In genomic region chr1:20660363-20661234, GRCh38 we compare ENCODE assay signal across 8 cellular contexts. TPM values are rescaled to one million over a fixed set of nuclear protein-coding genes. Genes with fewer than 3 reads are reported as not detected.
DNase-seq lines count a peak whose midpoint lies in the region; ATAC-seq and TF ChIP-seq lines count a peak whose summit lies in the region.

No MANE protein-coding gene starts in this region.

- no peaks in the 10 kb centered on the region for H3K27me3 ChIP-seq in Peyer's patch
- no peaks in the 10 kb centered on the region for H3K27me3 ChIP-seq in effector memory CD4-positive, alpha-beta T cell (replicated peaks; ENCODE audit: control insufficient read depth, insufficient read depth, low read length, poor library complexity, severe bottlenecking)

- H3K36me3 Mint-ChIP-seq in nephron progenitor cell (ENCODE audit: low read depth), result peaks cover 30% of the 10 kb centered on the region

- peak overlapping the region; percentile 94 for H3K4me3 Mint-ChIP-seq in nephron progenitor cell

- TF ChIP-seq CTCF in 22Rv1 (IDR thresholded peaks at IDR 0.05), result no peak
- TF ChIP-seq CTCF in Peyer's patch (IDR thresholded peaks at IDR 0.05), result no peak
- no peak for TF ChIP-seq CTCF in nephron progenitor cell (IDR thresholded peaks at IDR 0.05)

- no peaks in the 10 kb centered on the region for H3K9me3 ChIP-seq in Peyer's patch
- H3K9me3 ChIP-seq in effector memory CD4-positive, alpha-beta T cell (ENCODE audit: control insufficient read depth, low read length), result no peaks in the 10 kb centered on the region

- DNase-seq in Peyer's patch (no peak), nephron progenitor cell (no peak), NCI-H748 (lab: John Stamatoyannopoulos, UW; ENCODE audit: unreplicated experiment) (no peak), NCI-H446 (lab: John Stamatoyannopoulos, UW) (no peak), HuH-7 (ENCODE audit: low spot score) (no peak)
- peak in 1 of 3 donors; percentile 16 for DNase-seq in effector memory CD4-positive, alpha-beta T cell

- no peaks in the 10 kb centered on the region for H3K9me3 Mint-ChIP-seq in nephron progenitor cell

- peak; percentile 8 for ATAC-seq in GM19351 (IDR thresholded peaks at IDR 0.05; ENCODE audit: unreplicated experiment)

- TF ChIP-seq POLR2A in Peyer's patch (IDR thresholded peaks at IDR 0.05), result no peak

- no peaks in the 10 kb centered on the region for H3K27me3 Mint-ChIP-seq in nephron progenitor cell (ENCODE audit: low read depth, poor library complexity)

- peak overlapping the region; percentile 65 for H3K27ac ChIP-seq in 22Rv1
- H3K27ac ChIP-seq in Peyer's patch, result peak overlapping the region; percentile 61 to 86 (median 64)
- peak overlapping the region; percentile 85 for H3K27ac ChIP-seq in effector memory CD4-positive, alpha-beta T cell (ENCODE audit: insufficient read depth, low read length, poor library complexity, severe bottlenecking)

- H3K4me1 ChIP-seq in Peyer's patch, result peaks cover 0 to 17% (median 0%) of the 10 kb centered on the region in 4 donors
- peaks cover 16% of the 10 kb centered on the region for H3K4me1 ChIP-seq in effector memory CD4-positive, alpha-beta T cell (ENCODE audit: control insufficient read depth, insufficient read depth, low read length, poor library complexity, severe bottlenecking)

- peaks cover 0 to 29% (median 0%) of the 10 kb centered on the region in 3 donors for H3K36me3 ChIP-seq in Peyer's patch
- peaks cover 28% of the 10 kb centered on the region for H3K36me3 ChIP-seq in effector memory CD4-positive, alpha-beta T cell (ENCODE audit: control insufficient read depth, insufficient read depth, low read length)

- peak overlapping the region; percentile 57 for H3K27ac Mint-ChIP-seq in nephron progenitor cell

- peak overlapping the region; percentile 59 to 98 (median 89) for H3K4me3 ChIP-seq in Peyer's patch
- peak overlapping the region; percentile 85 for H3K4me3 ChIP-seq in effector memory CD4-positive, alpha-beta T cell (ENCODE audit: insufficient read depth, low read depth, low read length, poor library complexity, severe bottlenecking)

- peaks cover 31% of the 10 kb centered on the region for H3K4me1 Mint-ChIP-seq in nephron progenitor cell

RNA-seq across cellular contexts. Expression of gene DDOST, which starts 0.6 kb away (rescaled TPM):
- 100 to 1,000 TPM in 3 of 4 donors, 10 to 100 TPM in 1; 44.6 to 145 (median 126) TPM for total RNA-seq in Peyer's patch

RNA-seq across cellular contexts. Expression of gene PINK1, which starts 27.3 kb away (rescaled TPM):
- 10 to 100 TPM; 71.8 to 96.1 (median 89.4) TPM for total RNA-seq in Peyer's patch

RNA-seq across cellular contexts. Expression of gene KIF17, which starts 57.2 kb away (rescaled TPM):
- total RNA-seq in Peyer's patch, result 10 to 100 TPM in 1 of 4 donors, 1 to 10 TPM in 2, under 1 TPM in 1; 0.80 to 10.3 (median 2.2) TPM
